1 cellular context compared by ENCODE assay signal in genomic region chr15:29666241-29666640, GRCh38.
TF ChIP-seq lines count a peak whose summit lies in the region.

No MANE protein-coding gene starts in this region.

TF ChIP-seq in SK-N-SH treated with all-trans-retinoic acid at 6 μM for 48 hours, 23 proteins besides CTCF, POLR2A, EP300 and RAD21 (continued from another document):
- TF ChIP-seq CREB5 (CRISPR knock-in tag; IDR thresholded peaks at IDR 0.05; ENCODE audit: low read depth) (no peak), ZFP3 (CRISPR knock-in tag; IDR thresholded peaks at IDR 0.05) (no peak), TCF4 (CRISPR knock-in tag; IDR thresholded peaks at IDR 0.05; ENCODE audit: borderline replicate concordance) (no peak), ZNF70 (CRISPR knock-in tag; IDR thresholded peaks at IDR 0.05) (no peak), CSRNP3 (CRISPR knock-in tag; IDR thresholded peaks at IDR 0.05) (no peak), ZNF8 (CRISPR knock-in tag; IDR thresholded peaks at IDR 0.05) (no peak), ZC3H10 (CRISPR knock-in tag; IDR thresholded peaks at IDR 0.05) (no peak)
TF ChIP-seq in SK-N-SH treated with all-trans-retinoic acid at 6 μM for 48 hours: peak in this region for 0.
